ENCODE assay signal across 1 cellular context in the genomic region with DNA sequence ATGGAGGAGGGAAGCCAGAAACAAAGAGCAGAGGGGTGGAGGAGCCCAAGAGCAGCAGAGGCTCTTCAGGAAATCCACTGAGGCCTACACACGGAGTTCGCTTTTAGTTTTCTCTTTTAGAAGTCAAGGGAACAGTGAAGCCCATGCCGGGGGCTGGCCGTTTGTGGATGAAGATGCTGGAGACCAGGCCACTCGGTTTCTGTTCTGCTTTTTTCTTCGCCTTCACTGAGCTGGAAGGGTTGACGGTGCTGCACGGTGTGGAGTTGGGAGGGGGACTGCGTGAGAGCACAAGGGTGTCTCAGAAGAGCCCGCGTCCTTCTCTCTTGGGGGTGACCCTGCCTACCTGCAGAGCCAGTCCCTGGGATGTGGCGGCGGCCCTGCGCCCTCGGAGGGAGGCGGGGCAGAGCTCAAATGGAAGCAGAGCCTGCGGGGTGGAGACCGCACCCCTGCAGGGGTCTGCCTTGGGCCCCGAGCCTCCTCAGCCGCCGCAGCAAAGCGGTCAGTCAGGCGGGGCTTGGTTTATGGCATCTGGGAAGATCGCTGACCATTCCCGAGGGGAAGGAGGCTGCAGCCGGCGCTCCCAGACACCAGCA.
TF ChIP-seq lines count a peak whose summit lies in the region.

No MANE protein-coding gene starts in this region.

TF ChIP-seq in GM12891, 5 proteins besides CTCF, POLR2A, EP300 and RAD21:
- TF ChIP-seq SPI1 (IDR thresholded peaks at IDR 0.05; ENCODE audit: low read depth, low read length) (peak; percentile 99), POLR2AphosphoS5 (IDR thresholded peaks at IDR 0.05; ENCODE audit: low read depth, low read length) (no peak)
TF ChIP-seq in GM12891: peak in this region for 1.
